27 cellular contexts compared by ENCODE assay signal in genomic region chr10:43849551-43849950, GRCh38.
"Had no signal": no experiment of that assay in that cellular context is flagged by ENCODE, and none has a peak within 500 bp of the region (broad histone marks: within the 10 kb centered on the region; RNA-seq: fewer than 3 reads in every experiment).

No MANE protein-coding gene starts in this region.

- H3K27ac ChIP-seq: hepatocyte, lower lobe of right lung, pancreas, prostate gland, right lobe of liver, stomach, testis, thyroid gland, transverse colon, upper lobe of left lung, vagina had no signal

- H3K4me1 ChIP-seq: prostate gland, right lobe of liver, testis had no signal

- H3K27me3 Mint-ChIP-seq: naive thymus-derived CD8-positive, alpha-beta T cell had no signal

- DNase-seq: islet precursor cell; lower lobe of right lung; mammary epithelial cell; mesenchymal stem cell; naive thymus-derived CD8-positive, alpha-beta T cell; nucleus accumbens; pancreas; posterior cingulate gyrus; retina; right lobe of liver; stimulated activated CD4-positive, alpha-beta T cell treated with anti-CD3 and anti-CD28 coated beads, Interleukin-12 subunit alpha, Interleukin-12 subunit beta, amount 100 ng/mL, for 4 hours; stimulated activated CD4-positive, alpha-beta T cell treated with anti-CD3 and anti-CD28 coated beads, Interleukin-15, amount 100 ng/mL, for 24 hours; stimulated activated CD4-positive, alpha-beta T cell treated with anti-CD3 and anti-CD28 coated beads, Interleukin-2, amount 100 ng/mL, for 24 hours; stimulated activated CD4-positive, alpha-beta T cell treated with anti-CD3 and anti-CD28 coated beads, Interleukin-4, amount 100 ng/mL, for 1 hour; stimulated activated naive B cell treated with anti-CD40 and anti-IgM and Interleukin-4, amounts not matched to agents 10 μg/mL and 1 μg/mL and 100 μg/mL, for 72 hours; stimulated activated naive CD8-positive, alpha-beta T cell treated with anti-CD3 and anti-CD28 coated beads, Interleukin-15, Interleukin-2, amounts not matched to agents 100 U/mL and 50 U/mL, for 24 hours; stomach; testis; thyroid gland; transverse colon; upper lobe of left lung had no signal

- H3K9me3 ChIP-seq: lower lobe of right lung, pancreas, prostate gland, right lobe of liver, stomach, testis, thyroid gland, transverse colon, upper lobe of left lung, vagina had no signal

- H3K27me3 ChIP-seq: hepatocyte, pancreas, right lobe of liver, stomach, testis, thyroid gland, transverse colon, upper lobe of left lung, vagina had no signal

- ATAC-seq: lower lobe of right lung; naive thymus-derived CD8-positive, alpha-beta T cell; pancreas; right lobe of liver; stimulated activated naive B cell treated with anti-CD40 and anti-IgM and Interleukin-4, amounts not matched to agents 10 μg/mL and 1 μg/mL and 100 μg/mL, for 72 hours; stimulated activated naive CD8-positive, alpha-beta T cell treated with anti-CD3 and anti-CD28 coated beads, Interleukin-15, Interleukin-2, amounts not matched to agents 100 U/mL and 50 U/mL, for 24 hours had no signal

- H3K36me3 Mint-ChIP-seq: naive thymus-derived CD8-positive, alpha-beta T cell; stimulated activated naive B cell treated with anti-CD40 and anti-IgM and Interleukin-4, amounts not matched to agents 10 μg/mL and 1 μg/mL and 100 μg/mL, for 72 hours had no signal

- H3K4me1 Mint-ChIP-seq: stimulated activated naive B cell treated with anti-CD40 and anti-IgM and Interleukin-4, amounts not matched to agents 10 μg/mL and 1 μg/mL and 100 μg/mL, for 72 hours had no signal

- H3K4me3 Mint-ChIP-seq: naive thymus-derived CD8-positive, alpha-beta T cell; nephron; neural crest cell; stimulated activated naive B cell treated with anti-CD40 and anti-IgM and Interleukin-4, amounts not matched to agents 10 μg/mL and 1 μg/mL and 100 μg/mL, for 72 hours had no signal

- H3K4me3 ChIP-seq: hepatocyte, lower lobe of right lung, pancreas, prostate gland, right lobe of liver, smooth muscle cell, stomach, testis, thyroid gland, transverse colon, upper lobe of left lung, vagina had no signal

- H3K36me3 ChIP-seq: lower lobe of right lung, pancreas, prostate gland, right lobe of liver, stomach, thyroid gland, transverse colon, upper lobe of left lung, vagina had no signal

- H3K9me3 Mint-ChIP-seq: naive thymus-derived CD8-positive, alpha-beta T cell had no signal
